30 cellular contexts compared by ENCODE assay signal in genomic region chr1:67193700-67194099, GRCh38. TPM values are rescaled to one million over a fixed set of nuclear protein-coding genes. Genes with fewer than 3 reads are reported as not detected.
A peak's percentile ranks its signal among the peaks of the same experiment; 100 is the strongest.
DNase-seq lines count a peak whose midpoint lies in the region; ATAC-seq and TF ChIP-seq lines count a peak whose summit lies in the region.
"Had no signal": no experiment of that assay in that cellular context is flagged by ENCODE, and none has a peak within 500 bp of the region (broad histone marks: within the 10 kb centered on the region; RNA-seq: fewer than 3 reads in every experiment).

No MANE protein-coding gene starts in this region.

- intact Hi-C loops in activated T-helper 2 cell treated with anti-CD3 and anti-CD28 coated beads, Interferon-gamma antibody, Interleukin-2, Interleukin-4, amounts not matched to agents 10 μg/mL and 5 μg/mL and 100 μg/mL, durations not matched to agents 14 hours and 24 hours and 36 hours (cut with micrococcal nuclease): loop anchor here (1.0 to 5.0 kb wide), 7 partner anchors 19 to 147 kb away; partner anchors contain the start of genes IL23R and SLC35D1

- H3K14ac ChIP-seq in neuronal stem cell (ENCODE audit: low read length): no peak overlapping the region

- peak overlapping the region; percentile 11 for H2AFZ ChIP-seq in neuronal stem cell (ENCODE audit: low read length)
- H2AFZ ChIP-seq: parathyroid adenoma had no signal

- no peak overlapping the region for H2AK5ac ChIP-seq in neuronal stem cell (ENCODE audit: low read depth, low read length)

- POLR2A ChIA-PET in activated CD4-positive, alpha-beta T cell treated with anti-CD3 and anti-CD28 coated beads, Interleukin-2, amount 10 ng/mL, durations not matched to agents 7 days and 5 days (lab: Charles Lee): no interaction called here

- no peak overlapping the region for H2BK5ac ChIP-seq in neuronal stem cell (ENCODE audit: low read length)

- no peak overlapping the region for H2BK120ac ChIP-seq in neuronal stem cell (ENCODE audit: low read depth, low read length)

- no peak overlapping the region for H2BK15ac ChIP-seq in neuronal stem cell (ENCODE audit: low read length)

- peaks cover 3 to 16% of the 10 kb centered on the region in 2 donors for H3K4me1 ChIP-seq in neuronal stem cell (ENCODE audit: control insufficient read depth in 2 of 2, insufficient read depth in 1 of 2, low read depth in 1 of 2, low read length in 2 of 2)
- H3K4me1 ChIP-seq: colonic mucosa, right atrium auricular region, uterus had no signal

- no peaks in the 10 kb centered on the region for H3K36me3 ChIP-seq in neuronal stem cell (replicated peaks in 1 of 2; ENCODE audit: control insufficient read depth in 2 of 2, insufficient read depth in 2 of 2, low read length in 2 of 2)
- H3K36me3 ChIP-seq: cardiac muscle cell, colonic mucosa, right atrium auricular region, uterus, WERI-Rb-1 had no signal

- peaks cover 7% of the 10 kb centered on the region for H3K36me3 Mint-ChIP-seq in activated CD4-positive, alpha-beta T cell treated with anti-CD3 and anti-CD28 coated beads, Interleukin-2, amount 10 ng/mL, durations not matched to agents 7 days and 5 days (ENCODE audit: low read depth)
- H3K36me3 Mint-ChIP-seq in activated T-helper 2 cell treated with anti-CD3 and anti-CD28 coated beads, Interferon-gamma antibody, Interleukin-2, Interleukin-4, amounts not matched to agents 10 μg/mL and 5 μg/mL and 100 μg/mL, durations not matched to agents 14 hours and 24 hours and 36 hours (ENCODE audit: low read depth): no peaks in the 10 kb centered on the region
- H3K36me3 Mint-ChIP-seq in osteocyte (ENCODE audit: unreplicated experiment): no peaks in the 10 kb centered on the region
- H3K36me3 Mint-ChIP-seq: CD14-positive monocyte had no signal

- CTCF ChIA-PET in activated CD4-positive, alpha-beta T cell treated with anti-CD3 and anti-CD28 coated beads, Interleukin-2, amount 10 ng/mL, durations not matched to agents 7 days and 5 days (lab: Charles Lee): interaction anchor here (0.7 to 1.0 kb wide), 2 partner anchors 9 to 49 kb away, joined by 3 read pairs; no protein-coding TSS in a partner anchor

- peaks cover 24% of the 10 kb centered on the region for H3K4me1 Mint-ChIP-seq in activated CD4-positive, alpha-beta T cell treated with anti-CD3 and anti-CD28 coated beads, Interleukin-2, amount 10 ng/mL, durations not matched to agents 7 days and 5 days
- H3K4me1 Mint-ChIP-seq in activated T-helper 2 cell treated with anti-CD3 and anti-CD28 coated beads, Interferon-gamma antibody, Interleukin-2, Interleukin-4, amounts not matched to agents 10 μg/mL and 5 μg/mL and 100 μg/mL, durations not matched to agents 14 hours and 24 hours and 36 hours (ENCODE audit: low read depth): peaks cover 10% of the 10 kb centered on the region
- no peaks in the 10 kb centered on the region for H3K4me1 Mint-ChIP-seq in osteocyte (ENCODE audit: unreplicated experiment)
- H3K4me1 Mint-ChIP-seq: CD14-positive monocyte, nephron progenitor cell had no signal

- no peak overlapping the region for H3K27ac ChIP-seq in neuronal stem cell (replicated peaks; ENCODE audit: low read length)
- H3K27ac ChIP-seq: cardiac muscle cell, colonic mucosa, epithelial cell of prostate, parathyroid adenoma, right atrium auricular region, uterus, WERI-Rb-1 had no signal

- no peak overlapping the region for H3K4me2 ChIP-seq in neuronal stem cell (ENCODE audit: insufficient read depth, low read length, poor library complexity, severe bottlenecking)

- no peaks in the 10 kb centered on the region for H3K9me3 ChIP-seq in neuronal stem cell (replicated peaks in 1 of 2; ENCODE audit: control insufficient read depth in 2 of 2, insufficient read depth in 1 of 2, low read depth in 1 of 2, low read length in 2 of 2)
- H3K9me3 ChIP-seq: colonic mucosa, right atrium auricular region, uterus had no signal

- H3K9me3 Mint-ChIP-seq in activated CD4-positive, alpha-beta T cell treated with anti-CD3 and anti-CD28 coated beads, Interleukin-2, amount 10 ng/mL, durations not matched to agents 7 days and 5 days: peaks cover 6% of the 10 kb centered on the region
- no peaks in the 10 kb centered on the region for H3K9me3 Mint-ChIP-seq in activated T-helper 2 cell treated with anti-CD3 and anti-CD28 coated beads, Interferon-gamma antibody, Interleukin-2, Interleukin-4, amounts not matched to agents 10 μg/mL and 5 μg/mL and 100 μg/mL, durations not matched to agents 14 hours and 24 hours and 36 hours
- no peaks in the 10 kb centered on the region for H3K9me3 Mint-ChIP-seq in osteocyte (ENCODE audit: unreplicated experiment)
- H3K9me3 Mint-ChIP-seq: nephron progenitor cell had no signal

- no peak overlapping the region for H2BK12ac ChIP-seq in neuronal stem cell (ENCODE audit: low read length)

- peak overlapping the region; percentile 48 for H3K27ac Mint-ChIP-seq in activated CD4-positive, alpha-beta T cell treated with anti-CD3 and anti-CD28 coated beads, Interleukin-2, amount 10 ng/mL, durations not matched to agents 7 days and 5 days
- peak overlapping the region; percentile 59 for H3K27ac Mint-ChIP-seq in activated T-helper 2 cell treated with anti-CD3 and anti-CD28 coated beads, Interferon-gamma antibody, Interleukin-2, Interleukin-4, amounts not matched to agents 10 μg/mL and 5 μg/mL and 100 μg/mL, durations not matched to agents 14 hours and 24 hours and 36 hours
- no peak overlapping the region for H3K27ac Mint-ChIP-seq in osteocyte (ENCODE audit: unreplicated experiment)
- H3K27ac Mint-ChIP-seq: CD14-positive monocyte, nephron progenitor cell had no signal

- no peak overlapping the region for H3K4me3 Mint-ChIP-seq in activated CD4-positive, alpha-beta T cell treated with anti-CD3 and anti-CD28 coated beads, Interleukin-2, amount 10 ng/mL, durations not matched to agents 7 days and 5 days
- H3K4me3 Mint-ChIP-seq in activated T-helper 2 cell treated with anti-CD3 and anti-CD28 coated beads, Interferon-gamma antibody, Interleukin-2, Interleukin-4, amounts not matched to agents 10 μg/mL and 5 μg/mL and 100 μg/mL, durations not matched to agents 14 hours and 24 hours and 36 hours (ENCODE audit: low read depth): no peak overlapping the region
- no peak overlapping the region for H3K4me3 Mint-ChIP-seq in osteocyte (ENCODE audit: unreplicated experiment)
- H3K4me3 Mint-ChIP-seq: CD14-positive monocyte, nephron progenitor cell had no signal

- no CpG with 5 or more reads among the region's 3 CpGs for WGBS in neuronal stem cell (ENCODE audit: extremely low coverage in 2 of 2, insufficient read length in 2 of 2, insufficient replicate concordance in 1 of 2), 2 donors

- H3K9ac ChIP-seq in neuronal stem cell (ENCODE audit: low read depth, low read length, poor library complexity): no peak overlapping the region
- H3K9ac ChIP-seq: parathyroid adenoma had no signal

- no peak overlapping the region for H3K23ac ChIP-seq in neuronal stem cell (ENCODE audit: low read depth, low read length, poor library complexity)

- DNase-seq in activated CD4-positive, alpha-beta T cell treated with anti-CD3 and anti-CD28 coated beads, Interleukin-2, amount 10 ng/mL, durations not matched to agents 7 days and 5 days: no peak
- no peak for DNase-seq in activated CD4-positive, alpha-beta T cell treated with anti-CD3 and anti-CD28 coated beads, Interleukin-2, amount 50 U/mL, for 1 hour
- no peak for DNase-seq in activated T-helper 2 cell treated with anti-CD3 and anti-CD28 coated beads, Interferon-gamma antibody, Interleukin-2, Interleukin-4, amounts not matched to agents 10 μg/mL and 5 μg/mL and 100 μg/mL, durations not matched to agents 14 hours and 24 hours and 36 hours (ENCODE audit: low spot score)
- DNase-seq in neuronal stem cell (ENCODE audit: low spot score) (no peak), osteocyte (ENCODE audit: extremely low spot score, unreplicated experiment) (no peak), HuH-7.5 (ENCODE audit: low spot score) (no peak)
- DNase-seq: activated effector memory CD4-positive, alpha-beta T cell treated with anti-CD3 and anti-CD28 coated beads, Interleukin-2, amount 50 U/mL, for 16 hours; colonic mucosa; effector CD8-positive, alpha-beta T cell; mammary epithelial cell; NCI-H1092 treated with DMSO at 0.1 percent for 48 hours; NCI-H187; NCI-H510A; nephron progenitor cell; stimulated activated naive CD4-positive, alpha-beta T cell treated with Interleukin-2 at 50 U/mL for 16 hours; SW 1271; uterus; WERI-Rb-1 had no signal

- TF ChIP-seq CTCF in osteocyte (IDR thresholded peaks at IDR 0.05): no peak

- no peaks in the 10 kb centered on the region for H3K27me3 Mint-ChIP-seq in activated CD4-positive, alpha-beta T cell treated with anti-CD3 and anti-CD28 coated beads, Interleukin-2, amount 10 ng/mL, durations not matched to agents 7 days and 5 days
- H3K27me3 Mint-ChIP-seq in activated T-helper 2 cell treated with anti-CD3 and anti-CD28 coated beads, Interferon-gamma antibody, Interleukin-2, Interleukin-4, amounts not matched to agents 10 μg/mL and 5 μg/mL and 100 μg/mL, durations not matched to agents 14 hours and 24 hours and 36 hours (ENCODE audit: low read depth): no peaks in the 10 kb centered on the region
- H3K27me3 Mint-ChIP-seq in osteocyte (ENCODE audit: unreplicated experiment): peaks cover 15% of the 10 kb centered on the region

- H4K91ac ChIP-seq in neuronal stem cell (ENCODE audit: low read depth, low read length, poor library complexity): no peak overlapping the region

- H4K8ac ChIP-seq in neuronal stem cell (ENCODE audit: low read depth, low read length): no peak overlapping the region

- no peak overlapping the region for H3K4ac ChIP-seq in neuronal stem cell (ENCODE audit: low read length)

- no peak overlapping the region for H3K4me3 ChIP-seq in neuronal stem cell (ENCODE audit: low read length in 2 of 2)
- H3K4me3 ChIP-seq: cardiac muscle cell, colonic mucosa, right atrium auricular region, uterus had no signal

- H3K27me3 ChIP-seq in neuronal stem cell (ENCODE audit: control insufficient read depth in 3 of 3, insufficient read depth in 3 of 3, low read depth in 1 of 3, low read length in 3 of 3): no peaks in the 10 kb centered on the region
- H3K27me3 ChIP-seq: cardiac muscle cell, colonic mucosa, right atrium auricular region, uterus had no signal

- ATAC-seq in GM21381 (IDR thresholded peaks at IDR 0.05; ENCODE audit: unreplicated experiment): peak; percentile 30
- ATAC-seq in HG03469 (IDR thresholded peaks at IDR 0.05; ENCODE audit: unreplicated experiment): no peak

- H3K79me1 ChIP-seq in neuronal stem cell (ENCODE audit: low read depth, low read length): no peaks in the 10 kb centered on the region

- H3K18ac ChIP-seq in neuronal stem cell (ENCODE audit: low read length): no peak overlapping the region

RNA-seq across cellular contexts. Expression of gene IL23R, which starts 27.4 kb away (rescaled TPM):
- total RNA-seq in activated CD4-positive, alpha-beta T cell treated with anti-CD3 and anti-CD28 coated beads, Interleukin-2, amount 10 ng/mL, durations not matched to agents 7 days and 5 days: under 1 TPM; 0.48 to 0.57 TPM
- total RNA-seq in activated T-helper 2 cell treated with anti-CD3 and anti-CD28 coated beads, Interferon-gamma antibody, Interleukin-2, Interleukin-4, amounts not matched to agents 10 μg/mL and 5 μg/mL and 100 μg/mL, durations not matched to agents 14 hours and 24 hours and 36 hours: 0.55 and 0.80 TPM in 2 replicates
- not detected for polyA plus RNA-seq in neuronal stem cell (2013, experiment 1 of 2)
- not detected for polyA plus RNA-seq in neuronal stem cell (2013, experiment 2 of 2)
- not detected in 2 replicates for total RNA-seq in osteocyte
- total RNA-seq: astrocyte, cardiac muscle cell, mammary epithelial cell, MCF 10A, right atrium auricular region, RPMI7951 had no signal
- polyA plus RNA-seq: cardiac muscle cell, CD14-positive monocyte, mammary epithelial cell had no signal

RNA-seq across cellular contexts. Expression of gene C1orf141, which starts 58.9 kb away (rescaled TPM):
- total RNA-seq in activated CD4-positive, alpha-beta T cell treated with anti-CD3 and anti-CD28 coated beads, Interleukin-2, amount 10 ng/mL, durations not matched to agents 7 days and 5 days: not detected
- total RNA-seq in activated T-helper 2 cell treated with anti-CD3 and anti-CD28 coated beads, Interferon-gamma antibody, Interleukin-2, Interleukin-4, amounts not matched to agents 10 μg/mL and 5 μg/mL and 100 μg/mL, durations not matched to agents 14 hours and 24 hours and 36 hours: not detected in 2 replicates
- polyA plus RNA-seq in neuronal stem cell (2013, experiment 1 of 2): 0.06 TPM
- polyA plus RNA-seq in neuronal stem cell (2013, experiment 2 of 2): 0.12 TPM
- not detected in 2 replicates for total RNA-seq in osteocyte
- total RNA-seq: astrocyte, cardiac muscle cell, colonic mucosa, mammary epithelial cell, MCF 10A, mucosa of gallbladder, right atrium auricular region, RPMI7951, uterus had no signal
- polyA plus RNA-seq: cardiac muscle cell, CD14-positive monocyte, mammary epithelial cell, small intestine had no signal
